In genomic region chr5:65760504-65761275, GRCh38 we compare ENCODE assay signal across 9 cellular contexts. TPM values are rescaled to one million over a fixed set of nuclear protein-coding genes. Genes with fewer than 3 reads are reported as not detected.
DNase-seq lines count a peak whose midpoint lies in the region; ATAC-seq and TF ChIP-seq lines count a peak whose summit lies in the region.
"Had no signal": no experiment of that assay in that cellular context is flagged by ENCODE, and none has a peak within 500 bp of the region (broad histone marks: within the 10 kb centered on the region; RNA-seq: fewer than 3 reads in every experiment).

No MANE protein-coding gene starts in this region.

- DNase-seq in CD1c-positive myeloid dendritic cell (ENCODE audit: extremely low spot score): peak; percentile 21
- peak; percentile 19 for DNase-seq in RWPE1 (ENCODE audit: low spot score)
- peak; percentile 92 for DNase-seq in dermis blood vessel endothelial cell
- DNase-seq in non-pigmented ciliary epithelial cell (ENCODE audit: low read depth): peak; percentile 14
- DNase-seq in NCI-H1694 treated with DMSO at 0.1 percent for 48 hours (lab: John Stamatoyannopoulos, UW): no peak
- no peak for DNase-seq in SKM-1 (lab: John Stamatoyannopoulos, UW; ENCODE audit: unreplicated experiment)
- DNase-seq in Caco-2: no peak

- CTCF ChIA-PET in RWPE1 (lab: Yijun Ruan, JAX) (interaction anchor here (0.6 kb wide), 1 partner anchor 281 kb away, joined by 3 read pairs; no protein-coding TSS in a partner anchor), Caco-2 (lab: Charles Lee) (no interaction called here)

- no peaks in the 10 kb centered on the region for H3K4me1 ChIP-seq in Caco-2

- H3K4me3 ChIP-seq in Caco-2 (ENCODE audit: low read depth, low read length): no peak overlapping the region

- no peaks in the 10 kb centered on the region for H3K9me3 ChIP-seq in Caco-2

- peak; percentile 49 for ATAC-seq in GM21360 (IDR thresholded peaks at IDR 0.05; ENCODE audit: unreplicated experiment)

- no peak overlapping the region for H3K4me3 Mint-ChIP-seq in Caco-2 (ENCODE audit: unreplicated experiment)

- no peak overlapping the region for H3K27ac ChIP-seq in RWPE1
- H3K27ac ChIP-seq: HL-60 had no signal

- no peak for TF ChIP-seq CTCF in RWPE1 (conservative IDR thresholded peaks at IDR 0.05; ENCODE audit: low read depth)
- TF ChIP-seq CTCF in Caco-2 (IDR thresholded peaks at IDR 0.05; ENCODE audit: insufficient read depth in 1 of 2, low read depth in 1 of 2, low read length in 1 of 2, severe bottlenecking in 1 of 2, unreplicated experiment in 1 of 2): no peak

- intact Hi-C loops in Caco-2 (cut with micrococcal nuclease; ENCODE audit: unreplicated experiment): no loop called here

- peaks cover 7% of the 10 kb centered on the region for H3K36me3 Mint-ChIP-seq in Caco-2 (ENCODE audit: insufficient read depth, unreplicated experiment)

- H3K27me3 ChIP-seq in Caco-2 (replicated peaks; ENCODE audit: control insufficient read depth, insufficient read depth, low read length): no peaks in the 10 kb centered on the region

- no TSS peak for BruUV-seq in Caco-2 (replicated peaks; lab: Mats Ljungman, UMichigan)

- H3K27me3 Mint-ChIP-seq in Caco-2 (ENCODE audit: insufficient read depth, unreplicated experiment): no peaks in the 10 kb centered on the region

- H3K4me1 Mint-ChIP-seq in Caco-2 (ENCODE audit: low read depth, unreplicated experiment): no peaks in the 10 kb centered on the region

- peaks cover 3% of the 10 kb centered on the region for H3K36me3 ChIP-seq in Caco-2 (ENCODE audit: control insufficient read depth, insufficient read depth, low read length)

- POLR2A ChIA-PET in RWPE1 (lab: Yijun Ruan, JAX; ENCODE audit: low non-redundant PET): no interaction called here
- POLR2A ChIA-PET in Caco-2 (lab: Charles Lee): no interaction called here

- no peak overlapping the region for H3K27ac Mint-ChIP-seq in Caco-2 (ENCODE audit: unreplicated experiment)

- no peaks in the 10 kb centered on the region for H3K9me3 Mint-ChIP-seq in Caco-2 (ENCODE audit: unreplicated experiment)

RNA-seq across cellular contexts. Expression of gene NLN, which starts 38.7 kb away (rescaled TPM):
- 40.2 and 78.3 TPM in 2 replicates for total RNA-seq in dermis blood vessel endothelial cell
- total RNA-seq in Caco-2 (2022): 34.8 and 36.0 TPM in 2 replicates

RNA-seq across cellular contexts. Expression of gene SGTB, which starts 38.8 kb away (rescaled TPM):
- total RNA-seq in dermis blood vessel endothelial cell (12.1 and 20.1 TPM in 2 replicates), Caco-2 (2022) (12.0 and 13.0 TPM in 2 replicates)

Comparison
In these comparisons a context has a peak if more than half of its experiments do, and no peak if none do; other contexts are left out.
1. DNase-seq: peak in CD1c-positive myeloid dendritic cell (single experiment), RWPE1 (single experiment), dermis blood vessel endothelial cell (single experiment) and non-pigmented ciliary epithelial cell (single experiment); none in NCI-H1694 treated with DMSO at 0.1 percent for 48 hours (single experiment), SKM-1 (single experiment) and Caco-2 (0 of 2).